Comparison of ENCODE assay signal across 18 cellular contexts in genomic region chrX:115547448-115547847, GRCh38. TPM values are rescaled to one million over a fixed set of nuclear protein-coding genes. Genes with fewer than 3 reads are reported as not detected.
A peak's percentile ranks its signal among the peaks of the same experiment; 100 is the strongest.
DNase-seq lines count a peak whose midpoint lies in the region; ATAC-seq and TF ChIP-seq lines count a peak whose summit lies in the region.
"Had no signal": no experiment of that assay in that cellular context is flagged by ENCODE, and none has a peak within 500 bp of the region (broad histone marks: within the 10 kb centered on the region; RNA-seq: fewer than 3 reads in every experiment).

No MANE protein-coding gene starts in this region.

- ATAC-seq in GM18861 (IDR thresholded peaks at IDR 0.05; ENCODE audit: unreplicated experiment), result no peak
- ATAC-seq: activated CD8-positive, alpha-beta memory T cell treated with anti-CD3 and anti-CD28 coated beads, Interleukin-2, amount 10 ng/mL, durations not matched to agents 7 days and 5 days; GM12878 had no signal

- H3K4me1 ChIP-seq in endodermal cell (ENCODE audit: control insufficient read depth, insufficient read depth, low read length) (no peaks in the 10 kb centered on the region), neural progenitor cell (peaks cover 4% of the 10 kb centered on the region)
- H3K4me1 ChIP-seq: right atrium auricular region had no signal

- H2AFZ ChIP-seq in neural progenitor cell (replicated peaks), result no peak overlapping the region

- H3K4me3 ChIP-seq in LNCaP clone FGC (ENCODE audit: low read depth, low read length) (no peak overlapping the region), endodermal cell (ENCODE audit: low read length) (no peak overlapping the region), neural progenitor cell (no peak overlapping the region)
- H3K4me3 ChIP-seq: GM12878, right atrium auricular region had no signal

- H3K4me1 Mint-ChIP-seq in endodermal cell (peaks cover 18% of the 10 kb centered on the region), neural progenitor cell (no peaks in the 10 kb centered on the region)
- H3K4me1 Mint-ChIP-seq in activated naive CD8-positive, alpha-beta T cell treated with anti-CD3 and anti-CD28 coated beads for 36 hours, result no peaks in the 10 kb centered on the region
- H3K4me1 Mint-ChIP-seq: activated CD8-positive, alpha-beta memory T cell treated with anti-CD3 and anti-CD28 coated beads, Interleukin-2, amount 10 ng/mL, durations not matched to agents 7 days and 5 days; CD8-positive, alpha-beta memory T cell had no signal

- DNase-seq in NCI-H146 (lab: John Stamatoyannopoulos, UW) (peak; percentile 29), NCI-H146 treated with DMSO at 0.1 percent for 48 hours (lab: John Stamatoyannopoulos, UW; ENCODE audit: unreplicated experiment) (no peak), LNCaP clone FGC (ENCODE audit: low read depth) (no peak), endodermal cell (peak; percentile 69), neural progenitor cell (ENCODE audit: low spot score) (peak; percentile 16), activated T-cell treated with anti-CD3 and anti-CD28 coated beads for 4 hours (no peak)
- no peak for DNase-seq in activated naive CD8-positive, alpha-beta T cell treated with anti-CD3 and anti-CD28 coated beads for 36 hours
- DNase-seq: activated CD4-positive, CD25-positive, alpha-beta regulatory T cell treated with anti-CD3 and anti-CD28 coated beads, Interleukin-2, amount 50 U/mL, for 72 hours; activated CD8-positive, alpha-beta memory T cell treated with anti-CD3 and anti-CD28 coated beads, Interleukin-2, amount 10 ng/mL, durations not matched to agents 7 days and 5 days; anterior cingulate cortex; CD8-positive, alpha-beta memory T cell; NCI-H187 treated with DMSO at 0.1 percent for 48 hours; Right ventricle myocardium superior; T-helper 2 cell had no signal

- H3K27ac Mint-ChIP-seq in endodermal cell (no peak overlapping the region), neural progenitor cell (no peak overlapping the region)
- no peak overlapping the region for H3K27ac Mint-ChIP-seq in activated naive CD8-positive, alpha-beta T cell treated with anti-CD3 and anti-CD28 coated beads for 36 hours
- H3K27ac Mint-ChIP-seq: activated CD8-positive, alpha-beta memory T cell treated with anti-CD3 and anti-CD28 coated beads, Interleukin-2, amount 10 ng/mL, durations not matched to agents 7 days and 5 days; CD8-positive, alpha-beta memory T cell; stimulated activated naive CD8-positive, alpha-beta T cell treated with anti-CD3 and anti-CD28 coated beads, Interleukin-15, Interleukin-2, amounts not matched to agents 100 ng/mL and 50 ng/mL, for 24 hours had no signal

- H3K36me3 Mint-ChIP-seq in endodermal cell (ENCODE audit: low read depth) (no peaks in the 10 kb centered on the region), neural progenitor cell (peaks cover 2% of the 10 kb centered on the region)
- no peaks in the 10 kb centered on the region for H3K36me3 Mint-ChIP-seq in activated naive CD8-positive, alpha-beta T cell treated with anti-CD3 and anti-CD28 coated beads for 36 hours
- H3K36me3 Mint-ChIP-seq: activated CD8-positive, alpha-beta memory T cell treated with anti-CD3 and anti-CD28 coated beads, Interleukin-2, amount 10 ng/mL, durations not matched to agents 7 days and 5 days had no signal

- TF ChIP-seq CTCF in LNCaP clone FGC (IDR thresholded peaks at IDR 0.05; ENCODE audit: control insufficient read depth, extremely low read depth, insufficient read depth) (0 out of 2 replicates have a peak, but pooled peaks have one; percentile 1), endodermal cell (conservative IDR thresholded peaks at IDR 0.05) (peak; percentile 78), neural progenitor cell (IDR thresholded peaks at IDR 0.05) (peak; percentile 54)

- no peaks in the 10 kb centered on the region for H4K20me1 ChIP-seq in neural progenitor cell (ENCODE audit: low read depth)

- H3K27me3 Mint-ChIP-seq in endodermal cell (ENCODE audit: insufficient read depth) (no peaks in the 10 kb centered on the region), neural progenitor cell (ENCODE audit: insufficient read depth, low read depth) (peaks cover 2% of the 10 kb centered on the region)
- H3K27me3 Mint-ChIP-seq in activated naive CD8-positive, alpha-beta T cell treated with anti-CD3 and anti-CD28 coated beads for 36 hours, result no peaks in the 10 kb centered on the region
- H3K27me3 Mint-ChIP-seq: activated CD8-positive, alpha-beta memory T cell treated with anti-CD3 and anti-CD28 coated beads, Interleukin-2, amount 10 ng/mL, durations not matched to agents 7 days and 5 days; stimulated activated naive CD8-positive, alpha-beta T cell treated with anti-CD3 and anti-CD28 coated beads, Interleukin-15, Interleukin-2, amounts not matched to agents 100 ng/mL and 50 ng/mL, for 24 hours had no signal

- no peak overlapping the region for H3K4me2 ChIP-seq in neural progenitor cell

- H3K9me3 Mint-ChIP-seq in endodermal cell (peaks cover 2% of the 10 kb centered on the region), neural progenitor cell (peaks cover 2% of the 10 kb centered on the region)
- no peaks in the 10 kb centered on the region for H3K9me3 Mint-ChIP-seq in activated naive CD8-positive, alpha-beta T cell treated with anti-CD3 and anti-CD28 coated beads for 36 hours
- H3K9me3 Mint-ChIP-seq: CD8-positive, alpha-beta memory T cell; stimulated activated naive CD8-positive, alpha-beta T cell treated with anti-CD3 and anti-CD28 coated beads, Interleukin-15, Interleukin-2, amounts not matched to agents 100 ng/mL and 50 ng/mL, for 24 hours had no signal

- no peak overlapping the region for H3K9ac ChIP-seq in endodermal cell (ENCODE audit: extremely low read depth, low read length, poor library complexity, severe bottlenecking)
- H3K9ac ChIP-seq in neural progenitor cell, result no peak overlapping the region

- H3F3A ChIP-seq in neural progenitor cell (ENCODE audit: low read depth), result peaks cover 11% of the 10 kb centered on the region

- 29 to 59% methylated on average over 1 to 2 of the region's 2 CpGs for WGBS in endodermal cell (ENCODE audit: insufficient coverage in 1 of 2, insufficient read length in 1 of 2), 2 experiments

- no peaks in the 10 kb centered on the region for H3K79me2 ChIP-seq in neural progenitor cell (ENCODE audit: low read depth)

- H3K9me3 ChIP-seq in endodermal cell (ENCODE audit: control insufficient read depth, low read length) (no peaks in the 10 kb centered on the region), neural progenitor cell (ENCODE audit: low read depth) (no peaks in the 10 kb centered on the region)
- H3K9me3 ChIP-seq: right atrium auricular region had no signal

- H3K4me3 Mint-ChIP-seq in endodermal cell, result no peak overlapping the region
- H3K4me3 Mint-ChIP-seq in neural progenitor cell, result no peak overlapping the region
- H3K4me3 Mint-ChIP-seq in activated naive CD8-positive, alpha-beta T cell treated with anti-CD3 and anti-CD28 coated beads for 36 hours, result no peak overlapping the region
- H3K4me3 Mint-ChIP-seq: activated CD8-positive, alpha-beta memory T cell treated with anti-CD3 and anti-CD28 coated beads, Interleukin-2, amount 10 ng/mL, durations not matched to agents 7 days and 5 days; CD8-positive, alpha-beta memory T cell; stimulated activated naive CD8-positive, alpha-beta T cell treated with anti-CD3 and anti-CD28 coated beads, Interleukin-15, Interleukin-2, amounts not matched to agents 100 ng/mL and 50 ng/mL, for 24 hours had no signal

- no peaks in the 10 kb centered on the region for H3K27me3 ChIP-seq in endodermal cell (ENCODE audit: control insufficient read depth, insufficient read depth, low read length, poor library complexity, severe bottlenecking)
- H3K27me3 ChIP-seq in neural progenitor cell, result no peaks in the 10 kb centered on the region
- H3K27me3 ChIP-seq: right atrium auricular region had no signal

- H3K27ac ChIP-seq in endodermal cell (ENCODE audit: low read depth, low read length), result no peak overlapping the region
- H3K27ac ChIP-seq in neural progenitor cell, result no peak overlapping the region
- H3K27ac ChIP-seq: right atrium auricular region had no signal

- H3K36me3 ChIP-seq in endodermal cell (ENCODE audit: control insufficient read depth, insufficient read depth, low read length), result no peaks in the 10 kb centered on the region
- no peaks in the 10 kb centered on the region for H3K36me3 ChIP-seq in neural progenitor cell
- H3K36me3 ChIP-seq: right atrium auricular region had no signal

RNA-seq across cellular contexts. Expression of gene PLS3, which starts 13.5 kb away (rescaled TPM):
- total RNA-seq in endodermal cell (100 to 1,000 TPM in 1 of 2 donors, 10 to 100 TPM in 1; 81.6 to 179 TPM), neural progenitor cell (ENCODE audit: low replicate concordance) (138 and 222 TPM in 2 replicates)
- 83.8 TPM for polyA plus RNA-seq in endodermal cell (2013, experiment 1 of 2)
- 85.8 TPM for polyA plus RNA-seq in endodermal cell (2013, experiment 2 of 2)
- 1 to 10 TPM; 1.6 to 2.6 TPM for total RNA-seq in activated naive CD8-positive, alpha-beta T cell treated with anti-CD3 and anti-CD28 coated beads for 36 hours
- polyA plus RNA-seq: CD8-positive, alpha-beta memory T cell had no signal

Comparison
In these comparisons a context has a peak if more than half of its experiments do, and no peak if none do; other contexts are left out.
1. DNase-seq: peak in NCI-H146 (single experiment), endodermal cell (single experiment) and neural progenitor cell (single experiment); none in NCI-H146 treated with DMSO at 0.1 percent for 48 hours (single experiment), LNCaP clone FGC (single experiment), activated naive CD8-positive, alpha-beta T cell treated with anti-CD3 and anti-CD28 coated beads for 36 hours (single experiment) and activated T-cell treated with anti-CD3 and anti-CD28 coated beads for 4 hours (single experiment).
2. CTCF ChIP-seq: peak in every context shown above with its lines; median percentile 78 in endodermal cell; 54 in neural progenitor cell; 1 in LNCaP clone FGC.
3. RNA of gene PLS3, which starts 13.5 kb away (total RNA-seq): 138 to 222 TPM in neural progenitor cell and 81.6 to 179 TPM in endodermal cell; 1.6 to 2.6 TPM in activated naive CD8-positive, alpha-beta T cell treated with anti-CD3 and anti-CD28 coated beads for 36 hours; every median in the first group is over 10 times any median in the second.